15 cellular contexts compared by ENCODE assay signal in genomic region chr6:7249391-7249790, GRCh38.
DNase-seq lines count a peak whose midpoint lies in the region; ATAC-seq and TF ChIP-seq lines count a peak whose summit lies in the region.
"Had no signal": no experiment of that assay in that cellular context is flagged by ENCODE, and none has a peak within 500 bp of the region (broad histone marks: within the 10 kb centered on the region; RNA-seq: fewer than 3 reads in every experiment).

No MANE protein-coding gene starts in this region.

- H3K27me3 Mint-ChIP-seq in activated CD4-positive, alpha-beta T cell treated with anti-CD3 and anti-CD28 coated beads, Interleukin-2, amount 10 ng/mL, durations not matched to agents 7 days and 5 days: no peaks in the 10 kb centered on the region
- H3K27me3 Mint-ChIP-seq: CD4-positive, alpha-beta memory T cell; IgD-negative memory B cell had no signal

- no peaks in the 10 kb centered on the region for H3K9me3 ChIP-seq in BLaER1
- no peaks in the 10 kb centered on the region for H3K9me3 ChIP-seq in aorta (ENCODE audit: control insufficient read depth, low read length)
- H3K9me3 ChIP-seq: A549 had no signal

- H3K27ac ChIP-seq in BLaER1: no peak overlapping the region
- H3K27ac ChIP-seq in aorta (ENCODE audit: low read depth in 1 of 2, low read length in 2 of 2): no peak overlapping the region
- H3K27ac ChIP-seq: A549, C4-2B, KMS-11 had no signal

- H3K36me3 ChIP-seq in BLaER1 (peaks cover 75% of the 10 kb centered on the region), aorta (ENCODE audit: control insufficient read depth in 1 of 2, insufficient read depth in 2 of 2, low read length in 1 of 2) (peaks cover 0 to 14% of the 10 kb centered on the region in 2 donors)

- H3K27me3 ChIP-seq in BLaER1: no peaks in the 10 kb centered on the region
- H3K27me3 ChIP-seq in aorta (ENCODE audit: control insufficient read depth in 1 of 2, insufficient read depth in 2 of 2, low read length in 1 of 2): no peaks in the 10 kb centered on the region

- H3K9ac ChIP-seq in BLaER1: 0 out of 2 replicates have a peak overlapping the region, but pooled peaks have one; percentile 38
- H3K9ac ChIP-seq: KMS-11 had no signal

- peaks cover 18% of the 10 kb centered on the region; the same call in 1 of the 2 replicates for H4K20me1 ChIP-seq in BLaER1

- H3K4me2 ChIP-seq in BLaER1: peak overlapping the region; percentile 37; the same call in 1 of the 2 replicates
- H3K4me2 ChIP-seq: A549, KMS-11 had no signal

- H3K9me3 Mint-ChIP-seq in activated CD4-positive, alpha-beta T cell treated with anti-CD3 and anti-CD28 coated beads, Interleukin-2, amount 10 ng/mL, durations not matched to agents 7 days and 5 days: no peaks in the 10 kb centered on the region
- H3K9me3 Mint-ChIP-seq: IgD-negative memory B cell had no signal

- no peak for TF ChIP-seq CTCF in fibroblast of mammary gland (conservative IDR thresholded peaks at IDR 0.05; ENCODE audit: control insufficient read depth, insufficient read depth, low read depth, low read length)

- H3K4me3 Mint-ChIP-seq in activated CD4-positive, alpha-beta T cell treated with anti-CD3 and anti-CD28 coated beads, Interleukin-2, amount 10 ng/mL, durations not matched to agents 7 days and 5 days: no peak overlapping the region
- H3K4me3 Mint-ChIP-seq: CD4-positive, alpha-beta memory T cell had no signal

- peaks cover 4% of the 10 kb centered on the region for H3K36me3 Mint-ChIP-seq in activated CD4-positive, alpha-beta T cell treated with anti-CD3 and anti-CD28 coated beads, Interleukin-2, amount 10 ng/mL, durations not matched to agents 7 days and 5 days (ENCODE audit: low read depth)

- intact Hi-C loops in aorta (cut with DNase I): loop anchor here (10.0 kb wide), 2 partner anchors 325 to 525 kb away; no protein-coding TSS in a partner anchor

- DNase-seq in GM04504 (ENCODE audit: low read depth) (peak; percentile 16), RPMI7951 (ENCODE audit: low read depth) (peak; percentile 29), fibroblast of mammary gland (ENCODE audit: low read depth) (peak; percentile 41), activated T-cell treated with anti-CD3 and anti-CD28 coated beads for 4 hours (no peak), DMS114 treated with DMSO at 0.1 percent for 48 hours (lab: John Stamatoyannopoulos, UW; ENCODE audit: unreplicated experiment) (no peak), aorta (no peak)
- no peak for DNase-seq in activated CD4-positive, alpha-beta T cell treated with anti-CD3 and anti-CD28 coated beads, Interleukin-2, amount 10 ng/mL, durations not matched to agents 7 days and 5 days
- DNase-seq: CD4-positive, alpha-beta memory T cell; DND-41; HCEC 1CT had no signal

- CTCF ChIA-PET in activated CD4-positive, alpha-beta T cell treated with anti-CD3 and anti-CD28 coated beads, Interleukin-2, amount 10 ng/mL, durations not matched to agents 7 days and 5 days (lab: Charles Lee): interaction anchor here (0.7 to 1.6 kb wide), 3 partner anchors 10 to 73 kb away, joined by 3 to 5 read pairs (median 3); no protein-coding TSS in a partner anchor

- H3K4me3 ChIP-seq in BLaER1 (no peak overlapping the region), fibroblast of mammary gland (ENCODE audit: control insufficient read depth, low read depth, low read length) (no peak overlapping the region), aorta (ENCODE audit: low read length in 2 of 2) (no peak overlapping the region)
- H3K4me3 ChIP-seq: A549 had no signal

- H3K27ac Mint-ChIP-seq in activated CD4-positive, alpha-beta T cell treated with anti-CD3 and anti-CD28 coated beads, Interleukin-2, amount 10 ng/mL, durations not matched to agents 7 days and 5 days: no peak overlapping the region

- no peaks in the 10 kb centered on the region for H3K4me1 Mint-ChIP-seq in activated CD4-positive, alpha-beta T cell treated with anti-CD3 and anti-CD28 coated beads, Interleukin-2, amount 10 ng/mL, durations not matched to agents 7 days and 5 days

- ATAC-seq in aorta (ENCODE audit: low FRiP score): no peak
- ATAC-seq: A549 had no signal

- 83 to 90% methylated on average over 2 of the region's 2 CpGs for WGBS in aorta, 2 donors

- H3K4me1 ChIP-seq in BLaER1: peaks cover 47% of the 10 kb centered on the region
- H3K4me1 ChIP-seq in aorta (ENCODE audit: control insufficient read depth in 1 of 2, insufficient read depth in 2 of 2, low read length in 2 of 2): no peaks in the 10 kb centered on the region
- H3K4me1 ChIP-seq: A549 had no signal

- POLR2A ChIA-PET in activated CD4-positive, alpha-beta T cell treated with anti-CD3 and anti-CD28 coated beads, Interleukin-2, amount 10 ng/mL, durations not matched to agents 7 days and 5 days (lab: Charles Lee): no interaction called here

Comparison
In these comparisons a context has a peak if more than half of its experiments do, and no peak if none do; other contexts are left out.
1. DNase-seq: peak in GM04504 (single experiment), RPMI7951 (single experiment) and fibroblast of mammary gland (single experiment); none in activated T-cell treated with anti-CD3 and anti-CD28 coated beads for 4 hours (single experiment), activated CD4-positive, alpha-beta T cell treated with anti-CD3 and anti-CD28 coated beads, Interleukin-2, amount 10 ng/mL, durations not matched to agents 7 days and 5 days (single experiment), DMS114 treated with DMSO at 0.1 percent for 48 hours (single experiment) and aorta (0 of 2).